In genomic region chr19:18503337-18503970, GRCh38 we compare ENCODE assay signal across 13 cellular contexts. TPM values are rescaled to one million over a fixed set of nuclear protein-coding genes. Genes with fewer than 3 reads are reported as not detected.
DNase-seq lines count a peak whose midpoint lies in the region; ATAC-seq and TF ChIP-seq lines count a peak whose summit lies in the region.
"Had no signal": no experiment of that assay in that cellular context is flagged by ENCODE, and none has a peak within 500 bp of the region (broad histone marks: within the 10 kb centered on the region; RNA-seq: fewer than 3 reads in every experiment).

No MANE protein-coding gene starts in this region.

- in situ Hi-C loops in transverse colon (cut with MboI; ENCODE audit: low pct_ligation_motif_present in 1 of 4, low pct_unique_long_range_greater_than_20kb in 1 of 4, low sequenced_read_pairs in 3 of 4) = no loop called here

- no peak for TF ChIP-seq POLR2A in transverse colon (IDR thresholded peaks at IDR 0.05)

- no peak for TF ChIP-seq CTCF in colonic mucosa (IDR thresholded peaks at IDR 0.05)
- TF ChIP-seq CTCF in natural killer cell (IDR thresholded peaks at IDR 0.05) = no peak
- no peak for TF ChIP-seq CTCF in transverse colon (IDR thresholded peaks at IDR 0.05)

- H3K36me3 ChIP-seq in colonic mucosa = no peaks in the 10 kb centered on the region
- no peaks in the 10 kb centered on the region for H3K36me3 ChIP-seq in transverse colon

- no peaks in the 10 kb centered on the region for H3K9me3 Mint-ChIP-seq in activated naive CD4-positive, alpha-beta T cell treated with anti-CD3 and anti-CD28 coated beads, Interleukin-2, amount 50 U/mL, for 24 hours
- H3K9me3 Mint-ChIP-seq in activated naive CD4-positive, alpha-beta T cell treated with anti-CD3 and anti-CD28 coated beads for 36 hours = no peaks in the 10 kb centered on the region
- H3K9me3 Mint-ChIP-seq in natural killer cell = no peaks in the 10 kb centered on the region
- H3K9me3 Mint-ChIP-seq: activated CD4-positive, alpha-beta T cell treated with anti-CD3 and anti-CD28 coated beads, Interleukin-2, amount 10 ng/mL, durations not matched to agents 24 days and 14 days had no signal

- peak overlapping the region; percentile 36 to 47 for H3K9ac ChIP-seq in colonic mucosa (ENCODE audit: low read depth in 2 of 2, low read length in 2 of 2)

- CTCF ChIA-PET in activated naive CD4-positive, alpha-beta T cell treated with anti-CD3 and anti-CD28 coated beads for 36 hours (lab: Charles Lee) = interaction anchor here (0.6 to 1.9 kb wide), 7 partner anchors 13 to 226 kb away, joined by 3 to 4 read pairs (median 3); no protein-coding TSS in a partner anchor

- H3K4me3 ChIP-seq in colonic mucosa (no peak overlapping the region), transverse colon (no peak overlapping the region)

- H3K4me3 Mint-ChIP-seq in activated naive CD4-positive, alpha-beta T cell treated with anti-CD3 and anti-CD28 coated beads, Interleukin-2, amount 50 U/mL, for 24 hours = peak overlapping the region; percentile 19
- H3K4me3 Mint-ChIP-seq in activated naive CD4-positive, alpha-beta T cell treated with anti-CD3 and anti-CD28 coated beads for 36 hours = no peak overlapping the region
- H3K4me3 Mint-ChIP-seq in natural killer cell = peak overlapping the region; percentile 47
- H3K4me3 Mint-ChIP-seq: activated CD4-positive, alpha-beta T cell treated with anti-CD3 and anti-CD28 coated beads, Interleukin-2, amount 10 ng/mL, durations not matched to agents 24 days and 14 days had no signal

- H3K27ac Mint-ChIP-seq in activated naive CD4-positive, alpha-beta T cell treated with anti-CD3 and anti-CD28 coated beads, Interleukin-2, amount 50 U/mL, for 24 hours = no peak overlapping the region
- no peak overlapping the region for H3K27ac Mint-ChIP-seq in activated naive CD4-positive, alpha-beta T cell treated with anti-CD3 and anti-CD28 coated beads for 36 hours
- peak overlapping the region; percentile 73 to 93 for H3K27ac Mint-ChIP-seq in natural killer cell
- H3K27ac Mint-ChIP-seq: activated CD4-positive, alpha-beta T cell treated with anti-CD3 and anti-CD28 coated beads, Interleukin-2, amount 10 ng/mL, durations not matched to agents 24 days and 14 days had no signal

- peak overlapping the region; percentile 77 for H3K27ac ChIP-seq in colonic mucosa
- H3K27ac ChIP-seq in transverse colon = peak overlapping the region; percentile 70 to 79 (median 77)

- no peaks in the 10 kb centered on the region for H3K27me3 ChIP-seq in colonic mucosa
- no peaks in the 10 kb centered on the region for H3K27me3 ChIP-seq in transverse colon

- WGBS in transverse colon (ENCODE audit: low coverage in 1 of 2), 2 donors = 59% methylated on average over 15 of the region's 15 CpGs; no CpG with 5 or more reads in 1 of the 2 donors

- no peak for DNase-seq in activated naive CD4-positive, alpha-beta T cell treated with anti-CD3 and anti-CD28 coated beads for 36 hours
- no peak for DNase-seq in colonic mucosa
- DNase-seq in natural killer cell = no peak
- DNase-seq in transverse colon = no peak
- no peak for DNase-seq in NCI-H524 (lab: John Stamatoyannopoulos, UW)
- no peak for DNase-seq in NCI-H226
- DNase-seq: activated CD4-positive, alpha-beta T cell treated with anti-CD3 and anti-CD28 coated beads, Interleukin-2, amount 10 ng/mL, durations not matched to agents 24 days and 14 days; GDM1; NCI-H526; stimulated activated CD4-positive, alpha-beta T cell treated with anti-CD3 and anti-CD28 coated beads, Interleukin-15, amount 100 ng/mL, for 24 hours; stimulated activated naive CD4-positive, alpha-beta T cell had no signal

- no peaks in the 10 kb centered on the region for H3K27me3 Mint-ChIP-seq in activated naive CD4-positive, alpha-beta T cell treated with anti-CD3 and anti-CD28 coated beads, Interleukin-2, amount 50 U/mL, for 24 hours
- no peaks in the 10 kb centered on the region for H3K27me3 Mint-ChIP-seq in activated naive CD4-positive, alpha-beta T cell treated with anti-CD3 and anti-CD28 coated beads for 36 hours (ENCODE audit: low read depth)
- no peaks in the 10 kb centered on the region for H3K27me3 Mint-ChIP-seq in natural killer cell (ENCODE audit: low read depth in 2 of 2)
- H3K27me3 Mint-ChIP-seq: activated CD4-positive, alpha-beta T cell treated with anti-CD3 and anti-CD28 coated beads, Interleukin-2, amount 10 ng/mL, durations not matched to agents 24 days and 14 days had no signal

- peaks cover 75% of the 10 kb centered on the region for H3K4me1 Mint-ChIP-seq in activated naive CD4-positive, alpha-beta T cell treated with anti-CD3 and anti-CD28 coated beads, Interleukin-2, amount 50 U/mL, for 24 hours
- peaks cover 78% of the 10 kb centered on the region for H3K4me1 Mint-ChIP-seq in activated naive CD4-positive, alpha-beta T cell treated with anti-CD3 and anti-CD28 coated beads for 36 hours (ENCODE audit: low read depth)
- H3K4me1 Mint-ChIP-seq in natural killer cell = peaks cover 84 to 95% of the 10 kb centered on the region in 2 donors

- no peaks in the 10 kb centered on the region for H3K9me3 ChIP-seq in colonic mucosa
- H3K9me3 ChIP-seq in transverse colon = no peaks in the 10 kb centered on the region

- H3K4me1 ChIP-seq in colonic mucosa = peaks cover 55% of the 10 kb centered on the region
- peaks cover 75 to 98% (median 91%) of the 10 kb centered on the region in 4 donors for H3K4me1 ChIP-seq in transverse colon

- intact Hi-C loops in activated naive CD4-positive, alpha-beta T cell treated with anti-CD3 and anti-CD28 coated beads for 36 hours (cut with micrococcal nuclease) = no loop called here
- intact Hi-C loops in colonic mucosa (cut with DNase I) (no loop called here), natural killer cell (cut with micrococcal nuclease) (no loop called here), transverse colon (cut with DNase I; ENCODE audit: low total_unique reads) (loop anchor here (5.0 kb wide), 1 partner anchor 336 kb away; no protein-coding TSS in a partner anchor)

- peak in 1 of 3 donors; percentile 31 for ATAC-seq in natural killer cell
- no peak for ATAC-seq in GM21528 (IDR thresholded peaks at IDR 0.05; ENCODE audit: low FRiP score, unreplicated experiment)

- no peak for TF ChIP-seq EP300 in transverse colon (IDR thresholded peaks at IDR 0.05; ENCODE audit: low read depth)

- no peaks in the 10 kb centered on the region for H3K36me3 Mint-ChIP-seq in activated naive CD4-positive, alpha-beta T cell treated with anti-CD3 and anti-CD28 coated beads, Interleukin-2, amount 50 U/mL, for 24 hours
- H3K36me3 Mint-ChIP-seq in activated naive CD4-positive, alpha-beta T cell treated with anti-CD3 and anti-CD28 coated beads for 36 hours (ENCODE audit: low read depth) = no peaks in the 10 kb centered on the region
- no peaks in the 10 kb centered on the region for H3K36me3 Mint-ChIP-seq in natural killer cell

RNA-seq across cellular contexts. Expression of gene ELL, which starts 18.4 kb away (rescaled TPM):
- total RNA-seq in activated naive CD4-positive, alpha-beta T cell treated with anti-CD3 and anti-CD28 coated beads for 36 hours = 10 to 100 TPM; 14.1 TPM
- total RNA-seq in colonic mucosa = 10 to 100 TPM; 16.3 to 18.6 TPM
- 10 to 100 TPM; 61.1 to 64.3 (median 63.8) TPM for total RNA-seq in natural killer cell
- total RNA-seq in transverse colon = 10 to 100 TPM; 16.2 to 72.2 (median 18.0) TPM

RNA-seq across cellular contexts. Expression of gene FKBP8, which starts 39.9 kb away (rescaled TPM):
- total RNA-seq in activated naive CD4-positive, alpha-beta T cell treated with anti-CD3 and anti-CD28 coated beads for 36 hours = 100 to 1,000 TPM; 161 to 163 TPM
- total RNA-seq in colonic mucosa (100 to 1,000 TPM; 190 to 200 TPM), natural killer cell (100 to 1,000 TPM; 149 to 179 (median 162) TPM), transverse colon (100 to 1,000 TPM; 267 to 318 (median 275) TPM)

RNA-seq across cellular contexts. Expression of gene KXD1, which starts 54.2 kb away (rescaled TPM):
- 10 to 100 TPM; 86.7 TPM for total RNA-seq in activated naive CD4-positive, alpha-beta T cell treated with anti-CD3 and anti-CD28 coated beads for 36 hours
- total RNA-seq in colonic mucosa (10 to 100 TPM; 66.8 to 80.4 TPM), natural killer cell (10 to 100 TPM; 83.2 to 88.8 (median 86.9) TPM), transverse colon (100 to 1,000 TPM in 2 of 4 donors, 10 to 100 TPM in 2; 62.1 to 195 (median 98.0) TPM)

Comparison
In these comparisons a context has a peak if more than half of its experiments do, and no peak if none do; other contexts are left out.
1. H3K27ac Mint-ChIP-seq: peak in natural killer cell (2 of 2); none in activated naive CD4-positive, alpha-beta T cell treated with anti-CD3 and anti-CD28 coated beads, Interleukin-2, amount 50 U/mL, for 24 hours (single experiment) and activated naive CD4-positive, alpha-beta T cell treated with anti-CD3 and anti-CD28 coated beads for 36 hours (single experiment).